1 cellular context compared by ENCODE assay signal in the genomic region with DNA sequence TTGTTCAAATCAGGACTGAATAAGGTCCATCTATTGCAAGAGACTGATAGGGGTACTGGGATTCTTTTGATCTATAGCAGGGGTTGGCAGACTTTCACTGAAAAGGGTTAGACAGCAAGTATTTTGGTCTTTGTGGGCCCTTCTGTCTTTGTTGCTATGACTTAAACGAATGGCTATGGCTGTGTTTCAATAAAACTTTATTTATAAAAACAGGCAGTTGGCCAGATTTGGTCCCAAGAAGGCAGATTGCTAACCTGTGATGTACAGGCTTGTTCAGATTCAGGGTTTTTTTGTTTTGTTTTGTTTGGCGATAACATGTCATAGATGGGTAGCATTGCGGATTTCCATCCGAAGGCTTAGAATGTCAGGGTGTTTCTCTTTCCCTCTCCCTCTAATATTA.
TF ChIP-seq lines count a peak whose summit lies in the region.

No MANE protein-coding gene starts in this region.

TF ChIP-seq in GM12878, 131 proteins besides CTCF, POLR2A, EP300 and RAD21:
- TF ChIP-seq, protein P1, sequence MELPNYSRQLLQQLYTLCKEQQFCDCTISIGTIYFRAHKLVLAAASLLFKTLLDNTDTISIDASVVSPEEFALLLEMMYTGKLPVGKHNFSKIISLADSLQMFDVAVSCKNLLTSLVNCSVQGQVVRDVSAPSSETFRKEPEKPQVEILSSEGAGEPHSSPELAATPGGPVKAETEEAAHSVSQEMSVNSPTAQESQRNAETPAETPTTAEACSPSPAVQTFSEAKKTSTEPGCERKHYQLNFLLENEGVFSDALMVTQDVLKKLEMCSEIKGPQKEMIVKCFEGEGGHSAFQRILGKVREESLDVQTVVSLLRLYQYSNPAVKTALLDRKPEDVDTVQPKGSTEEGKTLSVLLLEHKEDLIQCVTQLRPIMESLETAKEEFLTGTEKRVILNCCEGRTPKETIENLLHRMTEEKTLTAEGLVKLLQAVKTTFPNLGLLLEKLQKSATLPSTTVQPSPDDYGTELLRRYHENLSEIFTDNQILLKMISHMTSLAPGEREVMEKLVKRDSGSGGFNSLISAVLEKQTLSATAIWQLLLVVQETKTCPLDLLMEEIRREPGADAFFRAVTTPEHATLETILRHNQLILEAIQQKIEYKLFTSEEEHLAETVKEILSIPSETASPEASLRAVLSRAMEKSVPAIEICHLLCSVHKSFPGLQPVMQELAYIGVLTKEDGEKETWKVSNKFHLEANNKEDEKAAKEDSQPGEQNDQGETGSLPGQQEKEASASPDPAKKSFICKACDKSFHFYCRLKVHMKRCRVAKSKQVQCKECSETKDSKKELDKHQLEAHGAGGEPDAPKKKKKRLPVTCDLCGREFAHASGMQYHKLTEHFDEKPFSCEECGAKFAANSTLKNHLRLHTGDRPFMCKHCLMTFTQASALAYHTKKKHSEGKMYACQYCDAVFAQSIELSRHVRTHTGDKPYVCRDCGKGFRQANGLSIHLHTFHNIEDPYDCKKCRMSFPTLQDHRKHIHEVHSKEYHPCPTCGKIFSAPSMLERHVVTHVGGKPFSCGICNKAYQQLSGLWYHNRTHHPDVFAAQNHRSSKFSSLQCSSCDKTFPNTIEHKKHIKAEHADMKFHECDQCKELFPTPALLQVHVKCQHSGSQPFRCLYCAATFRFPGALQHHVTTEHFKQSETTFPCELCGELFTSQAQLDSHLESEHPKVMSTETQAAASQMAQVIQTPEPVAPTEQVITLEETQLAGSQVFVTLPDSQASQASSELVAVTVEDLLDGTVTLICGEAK (IDR thresholded peaks at IDR 0.05; ENCODE audit: borderline replicate concordance) = peak; percentile 63
- TF ChIP-seq NFXL1 (IDR thresholded peaks at IDR 0.05; ENCODE audit: borderline replicate concordance) (no peak), JUNB (IDR thresholded peaks at IDR 0.05) (no peak), MTA2 (IDR thresholded peaks at IDR 0.05; ENCODE audit: low read depth) (no peak)
- TF ChIP-seq, protein P2, sequence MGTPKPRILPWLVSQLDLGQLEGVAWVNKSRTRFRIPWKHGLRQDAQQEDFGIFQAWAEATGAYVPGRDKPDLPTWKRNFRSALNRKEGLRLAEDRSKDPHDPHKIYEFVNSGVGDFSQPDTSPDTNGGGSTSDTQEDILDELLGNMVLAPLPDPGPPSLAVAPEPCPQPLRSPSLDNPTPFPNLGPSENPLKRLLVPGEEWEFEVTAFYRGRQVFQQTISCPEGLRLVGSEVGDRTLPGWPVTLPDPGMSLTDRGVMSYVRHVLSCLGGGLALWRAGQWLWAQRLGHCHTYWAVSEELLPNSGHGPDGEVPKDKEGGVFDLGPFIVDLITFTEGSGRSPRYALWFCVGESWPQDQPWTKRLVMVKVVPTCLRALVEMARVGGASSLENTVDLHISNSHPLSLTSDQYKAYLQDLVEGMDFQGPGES (IDR thresholded peaks at IDR 0.05) = no peak
- TF ChIP-seq, protein P3, sequence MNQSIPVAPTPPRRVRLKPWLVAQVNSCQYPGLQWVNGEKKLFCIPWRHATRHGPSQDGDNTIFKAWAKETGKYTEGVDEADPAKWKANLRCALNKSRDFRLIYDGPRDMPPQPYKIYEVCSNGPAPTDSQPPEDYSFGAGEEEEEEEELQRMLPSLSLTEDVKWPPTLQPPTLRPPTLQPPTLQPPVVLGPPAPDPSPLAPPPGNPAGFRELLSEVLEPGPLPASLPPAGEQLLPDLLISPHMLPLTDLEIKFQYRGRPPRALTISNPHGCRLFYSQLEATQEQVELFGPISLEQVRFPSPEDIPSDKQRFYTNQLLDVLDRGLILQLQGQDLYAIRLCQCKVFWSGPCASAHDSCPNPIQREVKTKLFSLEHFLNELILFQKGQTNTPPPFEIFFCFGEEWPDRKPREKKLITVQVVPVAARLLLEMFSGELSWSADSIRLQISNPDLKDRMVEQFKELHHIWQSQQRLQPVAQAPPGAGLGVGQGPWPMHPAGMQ (IDR thresholded peaks at IDR 0.05; ENCODE audit: borderline replicate concordance) = no peak
